8 cellular contexts compared by ENCODE assay signal in the genomic region with DNA sequence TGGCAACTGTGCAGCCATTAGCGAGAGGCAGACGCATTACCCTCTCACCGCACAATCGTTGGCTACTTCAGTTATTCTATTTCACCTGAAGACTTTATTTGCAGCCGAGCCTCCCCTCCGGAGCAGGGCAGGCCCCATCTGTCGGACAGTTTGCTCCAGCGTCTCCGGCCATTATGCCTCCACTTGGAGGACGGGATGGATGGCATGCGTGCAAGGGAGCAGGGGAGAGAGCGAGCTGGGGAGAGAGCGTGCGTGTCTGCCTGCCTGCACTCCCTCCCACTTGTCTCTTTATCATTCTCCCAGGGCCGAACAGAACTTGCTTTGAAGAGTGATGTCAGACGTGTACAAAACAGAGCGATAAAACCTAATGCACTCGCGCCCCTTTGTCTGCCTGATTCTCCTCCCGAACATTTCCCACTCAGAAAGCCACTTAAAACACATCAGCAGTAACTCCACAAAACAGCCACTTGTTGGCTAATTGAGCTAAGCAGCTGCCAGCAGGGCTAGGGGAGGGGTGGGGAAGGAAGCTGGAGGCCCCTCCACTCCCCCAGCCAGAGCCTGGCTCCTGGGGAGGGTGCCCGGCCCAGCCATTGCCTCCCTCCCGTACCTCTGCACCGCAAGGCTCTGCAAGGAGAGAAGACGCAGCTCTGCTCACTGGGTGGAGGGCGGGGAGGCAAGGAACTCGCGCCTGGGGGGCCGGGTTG. TPM values are rescaled to one million over a fixed set of nuclear protein-coding genes. Genes with fewer than 3 reads are reported as not detected.
DNase-seq lines count a peak whose midpoint lies in the region; ATAC-seq and TF ChIP-seq lines count a peak whose summit lies in the region.

No MANE protein-coding gene starts in this region.

- peak; percentile 18 for ATAC-seq in body of pancreas
- no peak for ATAC-seq in GM18511 (IDR thresholded peaks at IDR 0.05; ENCODE audit: unreplicated experiment)
- no peak for ATAC-seq in GM18870 (IDR thresholded peaks at IDR 0.05; ENCODE audit: unreplicated experiment)
- ATAC-seq in HG02885 (IDR thresholded peaks at IDR 0.05; ENCODE audit: poor library complexity, unreplicated experiment) = no peak

- no peak for TF ChIP-seq POLR2A in body of pancreas (IDR thresholded peaks at IDR 0.05)

- no peaks in the 10 kb centered on the region for H3K36me3 ChIP-seq in body of pancreas (replicated peaks in 1 of 2; ENCODE audit: insufficient read depth in 1 of 2, low read depth in 2 of 2)

- H3K27ac ChIP-seq in body of pancreas = no peak overlapping the region

- in situ Hi-C loops in ACHN (cut with HindIII; ENCODE audit: low pct_ligation_motif_present, low pct_unique_long_range_greater_than_20kb, low sequenced_read_pairs) = no loop called here

- intact Hi-C loops in body of pancreas (cut with DNase I) = no loop called here

- no peaks in the 10 kb centered on the region for H3K27me3 ChIP-seq in body of pancreas

- TF ChIP-seq CTCF in AG09319 (IDR thresholded peaks at IDR 0.05; ENCODE audit: low read depth, low read length) (no peak; the same call in 1 of the 2 replicates), body of pancreas (IDR thresholded peaks at IDR 0.05) (no peak)

- peaks cover 6% of the 10 kb centered on the region for H3K4me1 ChIP-seq in body of pancreas

- 6 to 11% methylated on average over 20 to 28 of the region's 28 CpGs for WGBS in body of pancreas, 2 donors

- no peaks in the 10 kb centered on the region for H3K9me3 ChIP-seq in body of pancreas

- no peak overlapping the region for H3K4me3 ChIP-seq in body of pancreas

- DNase-seq in AG09319 (ENCODE audit: extremely low read depth, low read depth) (peak; percentile 36), NCI-H1417 treated with DMSO at 0.1 percent for 48 hours (lab: John Stamatoyannopoulos, UW) (peak; percentile 94), body of pancreas (no peak), kidney tubule cell (ENCODE audit: low spot score) (peak; percentile 17), ACHN (no peak)

RNA-seq across cellular contexts. Expression of a gene that starts 43.4 kb away (rescaled TPM):
- total RNA-seq in body of pancreas = 10 to 100 TPM; 16.6 to 30.3 TPM

Comparison
In these comparisons a context has a peak if more than half of its experiments do, and no peak if none do; other contexts are left out.
1. DNase-seq: peak in AG09319 (single experiment), NCI-H1417 treated with DMSO at 0.1 percent for 48 hours (single experiment) and kidney tubule cell (single experiment); none in body of pancreas (0 of 4) and ACHN (single experiment).